ENCODE assay signal across 13 cellular contexts in the genomic region with DNA sequence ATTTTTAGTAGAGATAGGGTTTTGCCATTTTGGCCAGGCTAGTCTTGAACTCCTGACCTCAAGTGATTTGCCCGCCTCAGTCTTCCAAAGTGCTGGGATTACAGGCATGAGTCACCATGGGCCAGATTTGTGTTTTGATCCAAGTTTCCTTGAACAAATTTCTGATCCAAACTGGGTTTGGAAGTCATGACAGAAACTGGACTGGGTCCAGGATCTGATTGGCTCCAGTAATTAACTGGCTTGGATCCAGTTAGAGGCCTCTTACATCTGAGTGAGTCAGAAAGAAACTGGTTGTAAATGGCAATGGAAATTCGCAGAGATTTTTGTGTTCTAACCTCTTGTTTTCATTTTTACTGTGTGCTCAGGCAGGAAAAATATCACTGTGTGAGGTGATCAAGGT.
DNase-seq lines count a peak whose midpoint lies in the region; ATAC-seq and TF ChIP-seq lines count a peak whose summit lies in the region.
"Had no signal": no experiment of that assay in that cellular context is flagged by ENCODE, and none has a peak within 500 bp of the region (broad histone marks: within the 10 kb centered on the region; RNA-seq: fewer than 3 reads in every experiment).

No MANE protein-coding gene starts in this region.

- CTCF ChIA-PET in A673 (lab: Charles Lee) = no interaction called here

- no peaks in the 10 kb centered on the region for H3K36me3 ChIP-seq in A673 (ENCODE audit: insufficient read depth, low read length, poor library complexity, severe bottlenecking)
- no peaks in the 10 kb centered on the region for H3K36me3 ChIP-seq in psoas muscle (ENCODE audit: insufficient read depth in 1 of 2, low read depth in 1 of 2)
- H3K36me3 ChIP-seq: BLaER1 treated with 17β-estradiol and CSF1 and Interleukin-3, amounts not matched to agents 10 nM and 100 nM; neural progenitor cell; uterus had no signal

- H3K27me3 ChIP-seq in A673 (replicated peaks; ENCODE audit: insufficient read depth, low read depth, low read length, poor library complexity) (no peaks in the 10 kb centered on the region), psoas muscle (ENCODE audit: insufficient read depth in 3 of 3, low read length in 2 of 3) (no peaks in the 10 kb centered on the region)
- H3K27me3 ChIP-seq: BLaER1 treated with 17β-estradiol and CSF1 and Interleukin-3, amounts not matched to agents 10 nM and 100 nM; neural progenitor cell; uterus had no signal

- in situ Hi-C loops in astrocyte of the cerebellum (cut with HindIII; ENCODE audit: low sequenced_read_pairs) = no loop called here

- no peak overlapping the region for H3K27ac ChIP-seq in A673 (ENCODE audit: low read depth, low read length, poor library complexity, severe bottlenecking)
- H3K27ac ChIP-seq in psoas muscle = no peak overlapping the region
- H3K27ac ChIP-seq: BLaER1 treated with 17β-estradiol and CSF1 and Interleukin-3, amounts not matched to agents 10 nM and 100 nM; neural progenitor cell; uterus had no signal

- no peak for ATAC-seq in GM19467 (IDR thresholded peaks at IDR 0.05; ENCODE audit: unreplicated experiment)
- no peak for ATAC-seq in psoas muscle
- no peak for ATAC-seq in GM19023 (IDR thresholded peaks at IDR 0.05; ENCODE audit: unreplicated experiment)

- peak; percentile 5 for DNase-seq in A673 (ENCODE audit: low spot score)
- peak; percentile 75 for DNase-seq in HFF-Myc (ENCODE audit: extremely low read depth, low read depth)
- DNase-seq in astrocyte of the cerebellum (ENCODE audit: low read depth) = peak; percentile 88
- DNase-seq in iris pigment epithelial cell (ENCODE audit: low read depth) = peak; percentile 86
- no peak for DNase-seq in OCI-M2 (lab: John Stamatoyannopoulos, UW; ENCODE audit: unreplicated experiment)
- no peak for DNase-seq in psoas muscle
- DNase-seq: activated T-cell treated with anti-CD3 and anti-CD28 coated beads, Interleukin-2, amount 50 U/mL, for 24 hours; NCI-H82 had no signal

- H3K9me3 ChIP-seq in A673 (ENCODE audit: low read depth, low read length, poor library complexity, severe bottlenecking) (no peaks in the 10 kb centered on the region), psoas muscle (no peaks in the 10 kb centered on the region)
- H3K9me3 ChIP-seq: uterus had no signal

- H3K4me1 ChIP-seq in A673 (ENCODE audit: insufficient read depth, low read length, poor library complexity, severe bottlenecking) = no peaks in the 10 kb centered on the region
- no peaks in the 10 kb centered on the region for H3K4me1 ChIP-seq in psoas muscle
- H3K4me1 ChIP-seq: BLaER1 treated with 17β-estradiol and CSF1 and Interleukin-3, amounts not matched to agents 10 nM and 100 nM; neural progenitor cell; uterus had no signal

- intact Hi-C loops in A673 (cut with micrococcal nuclease; ENCODE audit: unreplicated experiment) (no loop called here), psoas muscle (cut with DNase I) (no loop called here)

- H3K4me3 ChIP-seq in A673 (ENCODE audit: low read depth, low read length, poor library complexity, severe bottlenecking) = no peak overlapping the region
- H3K4me3 ChIP-seq in HFF-Myc (replicated peaks; ENCODE audit: low read depth, low read length) = no peak overlapping the region
- no peak overlapping the region for H3K4me3 ChIP-seq in astrocyte of the cerebellum (ENCODE audit: low read depth, low read length)
- no peak overlapping the region for H3K4me3 ChIP-seq in psoas muscle
- H3K4me3 ChIP-seq: BLaER1 treated with 17β-estradiol and CSF1 and Interleukin-3, amounts not matched to agents 10 nM and 100 nM; neural progenitor cell; uterus had no signal

- no peak for TF ChIP-seq CTCF in A673 (conservative IDR thresholded peaks at IDR 0.05; ENCODE audit: low read depth, low read length)
- TF ChIP-seq CTCF in HFF-Myc (IDR thresholded peaks at IDR 0.05; ENCODE audit: low read depth, low read length, missing control alignments) = no peak
- no peak for TF ChIP-seq CTCF in astrocyte of the cerebellum (IDR thresholded peaks at IDR 0.05; ENCODE audit: low read depth, low read length, missing control alignments)
- TF ChIP-seq CTCF in psoas muscle (IDR thresholded peaks at IDR 0.05) = no peak

- POLR2A ChIA-PET in A673 (lab: Charles Lee; ENCODE audit: low non-redundant PET) = no interaction called here

- BruUV-seq in A673 (replicated peaks; lab: Mats Ljungman, UMichigan) = no TSS peak

- 14 to 39% (median 23%) methylated on average over 2 of the region's 2 CpGs for WGBS in psoas muscle, 3 donors

Comparison
In these comparisons a context has a peak if more than half of its experiments do, and no peak if none do; other contexts are left out.
1. DNase-seq: peak in A673 (single experiment), HFF-Myc (single experiment), astrocyte of the cerebellum (single experiment) and iris pigment epithelial cell (single experiment); none in OCI-M2 (single experiment) and psoas muscle (0 of 2).